ENCODE assay signal across 14 cellular contexts in the genomic region with DNA sequence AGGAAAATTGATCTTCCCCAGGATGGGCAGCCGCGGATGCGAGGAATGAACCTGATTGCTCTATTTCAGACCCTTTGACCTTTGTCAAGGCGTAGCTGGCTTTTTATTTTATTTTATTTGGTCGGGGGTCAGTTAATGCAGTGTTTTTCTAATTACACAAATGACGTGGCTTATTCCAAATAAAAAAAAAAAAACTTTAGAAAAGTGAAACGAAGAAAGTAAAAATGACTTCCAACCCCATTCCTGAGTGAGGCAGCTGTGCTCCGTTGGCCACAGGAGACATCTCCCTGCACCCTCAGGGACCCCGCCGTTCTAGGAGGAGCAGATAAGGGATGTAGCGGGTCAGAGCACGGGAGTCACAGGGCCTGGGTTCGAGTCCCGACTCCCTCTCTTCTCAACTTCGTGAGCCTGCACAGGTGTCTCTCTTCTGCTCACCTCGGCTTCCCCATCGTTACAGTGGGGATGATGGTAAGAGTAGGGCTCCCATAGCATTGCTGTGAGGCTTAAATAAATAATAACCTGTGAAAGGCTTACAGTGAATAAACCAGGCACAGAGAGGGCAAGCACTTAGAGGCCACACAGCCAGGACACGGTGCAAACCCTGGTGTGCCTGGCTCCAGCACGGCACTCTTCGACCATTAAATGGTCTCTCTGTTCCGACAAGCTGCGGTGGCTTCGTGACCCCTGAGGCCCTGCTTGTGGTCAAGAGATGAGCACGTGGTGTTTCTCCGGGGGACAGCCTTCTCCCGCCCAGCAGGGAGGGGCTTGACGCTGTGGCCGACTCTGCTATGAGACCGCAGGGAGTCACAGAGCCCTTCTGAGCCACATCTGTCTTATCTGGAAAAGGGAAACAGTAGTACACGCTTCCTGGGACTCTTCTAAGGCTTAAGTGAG. TPM values are rescaled to one million over a fixed set of nuclear protein-coding genes. Genes with fewer than 3 reads are reported as not detected.
DNase-seq lines count a peak whose midpoint lies in the region; ATAC-seq, FAIRE-seq and TF ChIP-seq lines count a peak whose summit lies in the region.
"Had no signal": no experiment of that assay in that cellular context is flagged by ENCODE, and none has a peak within 500 bp of the region (broad histone marks: within the 10 kb centered on the region; RNA-seq: fewer than 3 reads in every experiment).

No MANE protein-coding gene starts in this region.

- no peak overlapping the region for H2AFZ ChIP-seq in astrocyte (ENCODE audit: low read depth, low read length)
- no peak overlapping the region for H2AFZ ChIP-seq in mesenchymal stem cell (ENCODE audit: low read depth, low read length)

- H3K79me2 ChIP-seq in astrocyte (ENCODE audit: insufficient read depth, low read length), result no peaks in the 10 kb centered on the region

- no peaks in the 10 kb centered on the region for H3K9me3 ChIP-seq in astrocyte (ENCODE audit: insufficient read depth, low read depth, low read length)
- no peaks in the 10 kb centered on the region for H3K9me3 ChIP-seq in mesenchymal stem cell (ENCODE audit: control insufficient read depth, low read length)
- H3K9me3 ChIP-seq: ovary had no signal

- no peak overlapping the region for H3K23ac ChIP-seq in mesenchymal stem cell (ENCODE audit: low read length in 2 of 2)

- H3K9me3 Mint-ChIP-seq in HFFc6, result no peaks in the 10 kb centered on the region
- peaks cover 3% of the 10 kb centered on the region for H3K9me3 Mint-ChIP-seq in astrocyte (ENCODE audit: unreplicated experiment)
- H3K9me3 Mint-ChIP-seq: activated naive CD8-positive, alpha-beta T cell treated with anti-CD3 and anti-CD28 coated beads, Interleukin-2, amount 50 U/mL, for 24 hours; stimulated activated naive CD8-positive, alpha-beta T cell treated with anti-CD3 and anti-CD28 coated beads, Interleukin-15, amount 100 ng/mL, for 72 hours had no signal

- TF ChIP-seq CTCF in AG09309 (IDR thresholded peaks at IDR 0.05; ENCODE audit: control insufficient read depth, insufficient read depth, low read depth, low read length, missing control alignments) (no peak), HFFc6 (IDR thresholded peaks at IDR 0.05) (peak; percentile 4), astrocyte (IDR thresholded peaks at IDR 0.05; ENCODE audit: insufficient read depth, low read depth, low read length) (no peak)

- no peak overlapping the region for H2BK15ac ChIP-seq in mesenchymal stem cell (ENCODE audit: low read depth, poor library complexity, severe bottlenecking)

- H2BK5ac ChIP-seq in mesenchymal stem cell (ENCODE audit: low read depth, low read length, poor library complexity, severe bottlenecking), result no peak overlapping the region

- DNase-seq in AG09309 (ENCODE audit: low read depth) (no peak), HFFc6 (no peak), astrocyte (ENCODE audit: low read depth) (no peak), mesenchymal stem cell (peak; percentile 87), NCI-H1694 treated with DMSO at 0.1 percent for 48 hours (lab: John Stamatoyannopoulos, UW) (no peak), NCI-H2171 (lab: John Stamatoyannopoulos, UW) (no peak)
- DNase-seq: NCI-H2107 had no signal

- H3K14ac ChIP-seq in mesenchymal stem cell (ENCODE audit: low read length in 2 of 2), result no peak overlapping the region

- H3K27ac Mint-ChIP-seq in HFFc6, result no peak overlapping the region
- no peak overlapping the region for H3K27ac Mint-ChIP-seq in astrocyte (ENCODE audit: unreplicated experiment)
- H3K27ac Mint-ChIP-seq: activated naive CD8-positive, alpha-beta T cell treated with anti-CD3 and anti-CD28 coated beads, Interleukin-2, amount 50 U/mL, for 24 hours had no signal

- no peaks in the 10 kb centered on the region for H3K36me3 ChIP-seq in astrocyte (ENCODE audit: insufficient read depth, low read length)
- H3K36me3 ChIP-seq in mesenchymal stem cell (ENCODE audit: control insufficient read depth in 1 of 2, insufficient read depth in 2 of 2, low read depth in 1 of 2, low read length in 2 of 2), result no peaks in the 10 kb centered on the region
- H3K36me3 ChIP-seq: ovary had no signal

- H2BK120ac ChIP-seq in mesenchymal stem cell (ENCODE audit: low read depth, low read length), result no peak overlapping the region

- H3K9ac ChIP-seq in astrocyte (ENCODE audit: low read length) (no peak overlapping the region), mesenchymal stem cell (ENCODE audit: low read length) (peak overlapping the region; percentile 62)

- H3K27ac ChIP-seq in astrocyte (ENCODE audit: low read depth, low read length) (no peak overlapping the region), mesenchymal stem cell (ENCODE audit: low read length, poor library complexity, severe bottlenecking) (no peak overlapping the region)
- H3K27ac ChIP-seq: ovary had no signal

- H3K4me2 ChIP-seq in astrocyte (ENCODE audit: low read length), result peak overlapping the region; percentile 37
- H3K4me2 ChIP-seq in mesenchymal stem cell (ENCODE audit: low read length, poor library complexity, severe bottlenecking), result no peak overlapping the region

- peak overlapping the region in 1 of 2 experiments; percentile 16 for H2BK12ac ChIP-seq in mesenchymal stem cell (ENCODE audit: low read length in 2 of 2)

- WGBS in mesenchymal stem cell, result 60% methylated on average over 27 of the region's 30 CpGs

- peaks cover 14% of the 10 kb centered on the region for H4K20me1 ChIP-seq in astrocyte (ENCODE audit: insufficient read depth, low read length)

- no peak overlapping the region for H2AK5ac ChIP-seq in mesenchymal stem cell (ENCODE audit: low read length, severe bottlenecking)

- peaks cover 33% of the 10 kb centered on the region for H3K27me3 ChIP-seq in astrocyte (ENCODE audit: insufficient read depth, low read length)
- peaks cover 70 to 91% of the 10 kb centered on the region in 2 experiments for H3K27me3 ChIP-seq in mesenchymal stem cell (ENCODE audit: control insufficient read depth in 1 of 2, insufficient read depth in 1 of 2, low read length in 2 of 2)
- H3K27me3 ChIP-seq: ovary had no signal

- peak overlapping the region; percentile 15 for H4K91ac ChIP-seq in mesenchymal stem cell (ENCODE audit: low read length)

- H3K36me3 Mint-ChIP-seq in HFFc6 (ENCODE audit: low read depth) (no peaks in the 10 kb centered on the region; the same call in 1 of the 2 replicates), astrocyte (ENCODE audit: low read depth, unreplicated experiment) (no peaks in the 10 kb centered on the region)

- no peaks in the 10 kb centered on the region for H3K79me1 ChIP-seq in mesenchymal stem cell (replicated peaks; ENCODE audit: low read length, poor library complexity, severe bottlenecking)

- H3K4me3 ChIP-seq in AG09309 (ENCODE audit: control insufficient read depth, low read depth, low read length) (peak overlapping the region; percentile 22), astrocyte (ENCODE audit: insufficient read depth, low read depth, low read length) (no peak overlapping the region), mesenchymal stem cell (ENCODE audit: insufficient read depth in 1 of 2, low read depth in 1 of 2, low read length in 2 of 2) (peak overlapping the region in 1 of 2 experiments; percentile 63)
- H3K4me3 ChIP-seq: ovary had no signal

- H3K4me1 ChIP-seq in astrocyte (ENCODE audit: insufficient read depth, low read length) (no peaks in the 10 kb centered on the region), mesenchymal stem cell (ENCODE audit: control insufficient read depth, insufficient read depth, low read depth, low read length) (peaks cover 12% of the 10 kb centered on the region)

- ATAC-seq in GM18511 (IDR thresholded peaks at IDR 0.05; ENCODE audit: unreplicated experiment) (no peak), HG02759 (IDR thresholded peaks at IDR 0.05; ENCODE audit: unreplicated experiment) (no peak)
- ATAC-seq: activated naive CD8-positive, alpha-beta T cell treated with anti-CD3 and anti-CD28 coated beads, Interleukin-2, amount 50 U/mL, for 24 hours; stimulated activated naive CD8-positive, alpha-beta T cell treated with anti-CD3 and anti-CD28 coated beads, Interleukin-15, amount 100 ng/mL, for 72 hours had no signal

- H3K4me3 Mint-ChIP-seq in HFFc6, result peak overlapping the region; percentile 79
- H3K4me3 Mint-ChIP-seq in astrocyte (ENCODE audit: unreplicated experiment), result no peak overlapping the region
- H3K4me3 Mint-ChIP-seq: activated naive CD8-positive, alpha-beta T cell treated with anti-CD3 and anti-CD28 coated beads, Interleukin-2, amount 50 U/mL, for 24 hours had no signal

- peak overlapping the region in 1 of 2 experiments; percentile 2 for H3K18ac ChIP-seq in mesenchymal stem cell (ENCODE audit: low read depth in 1 of 2, low read length in 2 of 2)

- H3K4me1 Mint-ChIP-seq in HFFc6 (ENCODE audit: low read depth) (peaks cover 20% of the 10 kb centered on the region), astrocyte (ENCODE audit: low read depth, unreplicated experiment) (no peaks in the 10 kb centered on the region)

- no peak for FAIRE-seq in astrocyte (lab: Jason Lieb, UNC)
- FAIRE-seq: colon, frontal cortex had no signal

- peaks cover 22% of the 10 kb centered on the region for H3K27me3 Mint-ChIP-seq in HFFc6 (ENCODE audit: insufficient read depth)
- H3K27me3 Mint-ChIP-seq in astrocyte (ENCODE audit: low read depth, unreplicated experiment), result peaks cover 77% of the 10 kb centered on the region

- peak overlapping the region in 1 of 2 experiments; percentile 12 for H3K4ac ChIP-seq in mesenchymal stem cell (ENCODE audit: low read depth in 1 of 2, low read length in 2 of 2)

- peak overlapping the region; percentile 3 for H4K8ac ChIP-seq in mesenchymal stem cell (ENCODE audit: low read length)

RNA-seq across cellular contexts. Expression of a gene that starts 10.2 kb away (rescaled TPM):
- 10 to 100 TPM; 12.5 to 20.5 (median 17.9) TPM for total RNA-seq in HFFc6 (2021; fragmentation: NEBNext Ultra II Directional; extraction: Animal tissue kit (Norgen Biotek cat#: 25700))
- total RNA-seq in astrocyte, result 0.07 TPM in 1 of 2 replicates, not detected in the other
- polyA plus RNA-seq in mesenchymal stem cell (2013, experiment 1 of 2), result 145 TPM
- polyA plus RNA-seq in mesenchymal stem cell (2013, experiment 2 of 2), result 149 TPM

RNA-seq across cellular contexts. Expression of a gene that starts 34.5 kb away (rescaled TPM):
- 10 to 100 TPM; 16.8 to 18.6 (median 17.0) TPM for total RNA-seq in HFFc6 (2021; fragmentation: NEBNext Ultra II Directional; extraction: Animal tissue kit (Norgen Biotek cat#: 25700))
- 15.6 and 16.5 TPM in 2 replicates for total RNA-seq in astrocyte
- 8.3 TPM for polyA plus RNA-seq in mesenchymal stem cell (2013, experiment 1 of 2)
- 6.8 TPM for polyA plus RNA-seq in mesenchymal stem cell (2013, experiment 2 of 2)

RNA-seq across cellular contexts. Expression of a gene that starts 46.1 kb away (rescaled TPM):
- total RNA-seq in HFFc6 (2021; fragmentation: NEBNext Ultra II Directional; extraction: Animal tissue kit (Norgen Biotek cat#: 25700)), result 1 to 10 TPM; 6.3 to 8.4 (median 7.9) TPM
- 15.8 and 15.9 TPM in 2 replicates for total RNA-seq in astrocyte
- polyA plus RNA-seq in mesenchymal stem cell (2013, experiment 1 of 2), result 2.7 TPM
- 2.8 TPM for polyA plus RNA-seq in mesenchymal stem cell (2013, experiment 2 of 2)

RNA-seq across cellular contexts. Expression of a gene that starts 57.8 kb away (rescaled TPM):
- 10 to 100 TPM; 20.2 to 25.3 (median 21.6) TPM for total RNA-seq in HFFc6 (2021; fragmentation: NEBNext Ultra II Directional; extraction: Animal tissue kit (Norgen Biotek cat#: 25700))
- total RNA-seq in astrocyte, result 6.1 and 8.1 TPM in 2 replicates
- polyA plus RNA-seq in mesenchymal stem cell (2013, experiment 1 of 2), result 10.5 TPM
- 11.8 TPM for polyA plus RNA-seq in mesenchymal stem cell (2013, experiment 2 of 2)

Comparison
In these comparisons a context has a peak if more than half of its experiments do, and no peak if none do; other contexts are left out.
1. RNA of a gene that starts 10.2 kb away (total RNA-seq): 12.5 to 20.5 TPM in HFFc6; 0.07 TPM in astrocyte; every median in the first group is over 10 times any median in the second.